ENCODE assay signal across 12 cellular contexts in the genomic region with DNA sequence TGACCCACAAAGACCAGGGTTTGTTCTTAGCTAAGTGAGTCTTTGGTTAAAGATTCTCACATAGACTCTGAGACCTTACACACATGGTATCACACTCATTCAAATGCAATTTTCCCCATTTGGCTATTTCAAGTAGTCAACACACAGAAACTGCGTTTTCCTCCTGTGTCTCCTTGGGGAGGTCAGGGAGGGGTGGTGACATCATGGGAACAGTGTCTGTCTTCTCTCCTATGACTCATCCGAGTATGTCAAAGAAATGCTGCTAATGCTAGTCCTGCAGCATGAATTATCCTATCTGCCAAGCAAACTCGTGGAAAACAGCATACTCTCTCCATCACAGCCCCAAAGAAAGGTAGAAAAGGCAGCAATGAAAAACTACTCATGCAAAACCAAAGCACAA.
DNase-seq lines count a peak whose midpoint lies in the region; ATAC-seq and TF ChIP-seq lines count a peak whose summit lies in the region.
"Had no signal": no experiment of that assay in that cellular context is flagged by ENCODE, and none has a peak within 500 bp of the region (broad histone marks: within the 10 kb centered on the region; RNA-seq: fewer than 3 reads in every experiment).

No MANE protein-coding gene starts in this region.

- no peaks in the 10 kb centered on the region for H3K27me3 ChIP-seq in transverse colon
- H3K27me3 ChIP-seq: BLaER1 had no signal

- peaks cover 0 to 19% (median 5%) of the 10 kb centered on the region in 4 donors for H3K4me1 ChIP-seq in transverse colon
- H3K4me1 ChIP-seq: BLaER1 had no signal

- H3K27ac ChIP-seq in transverse colon = peak overlapping the region; percentile 32 to 70 (median 54)
- H3K27ac ChIP-seq: BLaER1 had no signal

- no peak overlapping the region for H3K4me3 ChIP-seq in transverse colon
- H3K4me3 ChIP-seq: BLaER1 had no signal

- H3K36me3 ChIP-seq in transverse colon = no peaks in the 10 kb centered on the region
- H3K36me3 ChIP-seq: BLaER1 had no signal

- no peak for TF ChIP-seq POLR2A in transverse colon (IDR thresholded peaks at IDR 0.05)

- peak; percentile 41 for DNase-seq in NCI-H748 (lab: John Stamatoyannopoulos, UW; ENCODE audit: unreplicated experiment)
- DNase-seq in NCI-H748 treated with DMSO at 0.1 percent for 48 hours (lab: John Stamatoyannopoulos, UW) = no peak
- peak; percentile 84 for DNase-seq in astrocyte of the hippocampus (ENCODE audit: low read depth, low spot score)
- DNase-seq in iPS-NIHi7 (ENCODE audit: extremely low spot score) = peak; percentile 26
- no peak for DNase-seq in transverse colon
- no peak for DNase-seq in occipital lobe (lab: John Stamatoyannopoulos, UW)
- no peak for DNase-seq in stimulated activated CD4-positive, alpha-beta T cell treated with anti-CD3 and anti-CD28 coated beads, Interleukin-2, amount 100 ng/mL, for 24 hours
- DNase-seq: NCI-H2171 had no signal

- no peak for ATAC-seq in GM18520 (IDR thresholded peaks at IDR 0.05; ENCODE audit: unreplicated experiment)
- ATAC-seq: natural killer cell treated with Interleukin-12 subunit alpha and Interleukin-12 subunit beta and Interleukin-15 and Interleukin-18, amount 100 ng/mL, for 72 hours; stimulated activated effector memory CD8-positive, alpha-beta T cell treated with anti-CD3 and anti-CD28 coated beads, Interleukin-12 subunit alpha, Interleukin-12 subunit beta, amount 100 ng/mL, for 72 hours had no signal

- no peak for TF ChIP-seq CTCF in transverse colon (IDR thresholded peaks at IDR 0.05)

- intact Hi-C loops in transverse colon (cut with DNase I; ENCODE audit: low total_unique reads) = no loop called here

- WGBS in transverse colon (ENCODE audit: low coverage in 1 of 2), 2 donors = 37 to 54% methylated on average over 3 of the region's 3 CpGs

- no peaks in the 10 kb centered on the region for H3K9me3 ChIP-seq in transverse colon
- H3K9me3 ChIP-seq: BLaER1 had no signal

- no peak for TF ChIP-seq EP300 in transverse colon (IDR thresholded peaks at IDR 0.05; ENCODE audit: low read depth)

- in situ Hi-C loops in transverse colon (cut with MboI; ENCODE audit: low pct_ligation_motif_present in 1 of 4, low pct_unique_long_range_greater_than_20kb in 1 of 4, low sequenced_read_pairs in 3 of 4) = no loop called here

Comparison
In these comparisons a context has a peak if more than half of its experiments do, and no peak if none do; other contexts are left out.
1. DNase-seq: peak in NCI-H748 (single experiment), astrocyte of the hippocampus (single experiment) and iPS-NIHi7 (single experiment); none in NCI-H748 treated with DMSO at 0.1 percent for 48 hours (single experiment), transverse colon (single experiment), occipital lobe (single experiment) and stimulated activated CD4-positive, alpha-beta T cell treated with anti-CD3 and anti-CD28 coated beads, Interleukin-2, amount 100 ng/mL, for 24 hours (0 of 2).